In the genomic region with DNA sequence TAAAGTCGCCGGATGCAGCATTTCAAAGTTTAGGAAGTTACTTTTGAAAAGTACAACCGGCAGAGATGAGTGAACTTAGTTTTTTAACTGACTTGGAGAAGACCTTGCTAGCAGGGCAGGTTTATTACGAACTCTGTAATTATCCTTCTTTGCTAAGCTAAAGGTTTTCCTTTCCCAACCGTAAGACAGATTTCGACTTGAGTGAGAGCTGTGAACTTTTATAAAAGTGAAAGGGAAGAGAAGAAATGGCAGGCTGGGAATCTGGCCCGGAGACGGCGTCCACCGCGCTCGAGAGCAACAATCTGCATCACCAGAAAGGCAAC, we compare ENCODE assay signal across 8 cellular contexts. TPM values are rescaled to one million over a fixed set of nuclear protein-coding genes. Genes with fewer than 3 reads are reported as not detected.
DNase-seq lines count a peak whose midpoint lies in the region; ATAC-seq, FAIRE-seq and TF ChIP-seq lines count a peak whose summit lies in the region.

No MANE protein-coding gene starts in this region.

- RAD21 ChIA-PET in GM12878 (lab: Charles Lee; ENCODE audit: unreplicated experiment) = no interaction called here

- H3K9me3 ChIP-seq in GM12878 (replicated peaks; ENCODE audit: control insufficient read depth, insufficient read depth, low read length) = no peaks in the 10 kb centered on the region; the same call in 1 of the 3 replicates

- H3K56ac ChIP-seq in mesendoderm (ENCODE audit: low read length) = peak overlapping the region; percentile 94

- H3K79me1 ChIP-seq in mesendoderm (ENCODE audit: low read length) = no peaks in the 10 kb centered on the region

- H3K4me1 ChIP-seq in GM12878 (ENCODE audit: control insufficient read depth, insufficient read depth, low read length) (no peaks in the 10 kb centered on the region), mesendoderm (ENCODE audit: control insufficient read depth, low read depth, low read length) (peaks cover 5% of the 10 kb centered on the region)

- BruUV-seq in GM12878 (replicated peaks; lab: Mats Ljungman, UMichigan) = no TSS peak

- peak overlapping the region; percentile 56 for H2BK120ac ChIP-seq in mesendoderm (ENCODE audit: low read depth, low read length)

- H4K8ac ChIP-seq in mesendoderm (ENCODE audit: low read depth, low read length) = no peak overlapping the region

- no peak for TF ChIP-seq POLR2A in GM12878 (IDR thresholded peaks at IDR 0.05; ENCODE audit: low read depth, low read length)

- H3K18ac ChIP-seq in mesendoderm (ENCODE audit: low read length) = peak overlapping the region; percentile 91

- no peak for TF ChIP-seq RAD21 in GM12878 (IDR thresholded peaks at IDR 0.05; ENCODE audit: insufficient read depth, low read depth, low read length)

- H2AFZ ChIP-seq in GM12878 (ENCODE audit: control insufficient read depth, low read depth, low read length) = peak overlapping the region; percentile 76

- H3K9ac ChIP-seq in GM12878 (ENCODE audit: control insufficient read depth, insufficient read depth, low read length) = 0 out of 2 replicates have a peak overlapping the region, but pooled peaks have one; percentile 20
- H3K9ac ChIP-seq in mesendoderm (ENCODE audit: low read length) = peak overlapping the region; percentile 82

- H2BK15ac ChIP-seq in mesendoderm (replicated peaks; ENCODE audit: low read depth) = no peak overlapping the region

- H3K27me3 ChIP-seq in BJ (ENCODE audit: control insufficient read depth, insufficient read depth, low read length) (no peaks in the 10 kb centered on the region), GM12878 (replicated peaks in 1 of 2; ENCODE audit: control insufficient read depth in 2 of 2, insufficient read depth in 2 of 2, low read length in 1 of 2) (peaks cover 6 to 7% of the 10 kb centered on the region in 2 experiments), mesendoderm (ENCODE audit: insufficient read depth, low read length, poor library complexity) (no peaks in the 10 kb centered on the region)

- CTCF ChIA-PET in BJ (lab: Yijun Ruan, JAX) = interaction anchor here (0.6 to 1.2 kb wide), 2 partner anchors 68 to 223 kb away, joined by 3 read pairs; no protein-coding TSS in a partner anchor
- CTCF ChIA-PET in GM12878 (lab: Yijun Ruan, JAX) = no interaction called here

- POLR2A ChIA-PET in BJ (lab: Charles Lee) (no interaction called here), GM12878 (lab: Charles Lee) (no interaction called here)

- H3K4me3 ChIP-seq in BJ (ENCODE audit: low read depth, low read length) (peak overlapping the region; percentile 52), GM12878 (peak overlapping the region; percentile 51; the same call in 1 of the 2 replicates), mesendoderm (ENCODE audit: low read length) (peak overlapping the region; percentile 69)

- H2AK5ac ChIP-seq in mesendoderm (ENCODE audit: low read length) = no peak overlapping the region

- peak overlapping the region; percentile 95 for H3K4ac ChIP-seq in mesendoderm (ENCODE audit: low read depth, low read length)

- no peak overlapping the region for H3K23ac ChIP-seq in mesendoderm (ENCODE audit: low read length)

- in situ Hi-C loops in GM12878 (cut with MboI) = no loop called here
- in situ Hi-C loops in KBM-7 (cut with MboI; ENCODE audit: low pct_unique_long_range_greater_than_20kb, low sequenced_read_pairs) = no loop called here

- H3K79me2 ChIP-seq in GM12878 (ENCODE audit: control insufficient read depth, insufficient read depth, low read length) (no peaks in the 10 kb centered on the region), mesendoderm (ENCODE audit: control insufficient read depth, insufficient read depth, low read length) (peaks cover 24% of the 10 kb centered on the region)

- FAIRE-seq in GM12878 (lab: Jason Lieb, UNC) = peak; percentile 49
- FAIRE-seq in D721Med (lab: Jason Lieb, UNC) = no peak

- intact Hi-C loops in GM12878 (cut with micrococcal nuclease; ENCODE audit: unreplicated experiment) = no loop called here

- H3K4me2 ChIP-seq in GM12878 (ENCODE audit: control insufficient read depth, insufficient read depth) (peak overlapping the region; percentile 81), mesendoderm (ENCODE audit: low read length) (peak overlapping the region; percentile 73)

- ATAC-seq in HG02852 (IDR thresholded peaks at IDR 0.05; ENCODE audit: unreplicated experiment) = peak; percentile 27
- ATAC-seq in GM12878 = no peak
- ATAC-seq in GM19328 (IDR thresholded peaks at IDR 0.05; ENCODE audit: unreplicated experiment) = no peak

- DNase-seq in BJ (ENCODE audit: low read depth) (no peak), GM12878 (ENCODE audit: low read depth, low spot score) (no peak), mesendoderm (no peak), D721Med (ENCODE audit: insufficient read length, low spot score) (no peak), kidney tubule cell (ENCODE audit: low spot score) (no peak), KBM-7 (no peak)

- H2BK5ac ChIP-seq in mesendoderm (ENCODE audit: low read length) = no peak overlapping the region

- SMC1A ChIA-PET in GM12878 (lab: Charles Lee; ENCODE audit: uncharacterized antibody, unreplicated experiment) = no interaction called here

- TF ChIP-seq EP300 in GM12878 (IDR thresholded peaks at IDR 0.05; ENCODE audit: borderline replicate concordance in 1 of 2, control insufficient read depth in 1 of 2, low read depth in 2 of 2, low read length in 2 of 2) = no peak

- 38% methylated on average over 12 of the region's 12 CpGs for WGBS in GM12878 (ENCODE audit: insufficient coverage, insufficient replicate concordance, low lambda C conversion rate, missing lambda C conversion rate)
- WGBS in mesendoderm (ENCODE audit: extremely low coverage, insufficient coverage, low lambda C conversion rate) = no CpG with 5 or more reads among the region's 12 CpGs

- no peak overlapping the region for H4K5ac ChIP-seq in mesendoderm (ENCODE audit: low read length)

- no peaks in the 10 kb centered on the region for H4K20me1 ChIP-seq in GM12878 (ENCODE audit: control insufficient read depth, insufficient read depth)

- no peaks in the 10 kb centered on the region for H3K36me3 ChIP-seq in BJ (ENCODE audit: control insufficient read depth, insufficient read depth, low read length)
- no peaks in the 10 kb centered on the region for H3K36me3 ChIP-seq in GM12878 (ENCODE audit: control insufficient read depth in 2 of 2, insufficient read depth in 2 of 2, low read length in 1 of 2)
- no peaks in the 10 kb centered on the region for H3K36me3 ChIP-seq in mesendoderm (ENCODE audit: control insufficient read depth, insufficient read depth, low read length)

- H3K27ac ChIP-seq in GM12878 (ENCODE audit: control insufficient read depth, insufficient read depth) (no peak overlapping the region), mesendoderm (ENCODE audit: low read depth, low read length) (peak overlapping the region; percentile 59)

- TF ChIP-seq CTCF in BJ (IDR thresholded peaks at IDR 0.05; ENCODE audit: insufficient read depth, low read depth, low read length) (no peak), GM12878 (IDR thresholded peaks at IDR 0.05 in 2 of 3, conservative IDR thresholded peaks at IDR 0.05 in 1 of 3; ENCODE audit: control insufficient read depth in 2 of 3, extremely low read depth in 1 of 3, insufficient read depth in 1 of 3, low read depth in 3 of 3, low read length in 3 of 3) (no peak), D721Med (IDR thresholded peaks at IDR 0.05; ENCODE audit: insufficient read depth, missing control alignments) (no peak)

TF ChIP-seq in GM12878, 131 proteins besides CTCF, POLR2A, EP300 and RAD21:
- TF ChIP-seq ZNF207 (IDR thresholded peaks at IDR 0.05; ENCODE audit: borderline replicate concordance) = no peak
TF ChIP-seq in GM12878: peak in this region for 0.

RNA-seq across cellular contexts. Expression of a gene that starts 0.7 kb away (rescaled TPM):
- polyA plus RNA-seq in BJ (2011; rRNA removed) (79.2 and 110 TPM in 2 replicates), GM12878 (2011; rRNA removed) (0.05 and 0.22 TPM in 2 replicates), GM12878 (2014; fragmentation: Illumina TruSeq; extraction: Trizol) (0.01 TPM in 1 of 2 replicates, not detected in the other), GM12878 (2014; fragmentation: Nextera tagmentation; extraction: Ambion mirVana) (not detected), GM12878 (2014; rRNA removed) (not detected in 2 replicates), GM12878 (2016; fragmentation: Nextera tagmentation; extraction: Ambion mirVana) (under 1 TPM in 1 of 2 experiments, not detected in 1; 0.03 TPM)
- 112 and 136 TPM in 2 replicates for polyA minus RNA-seq in BJ (2011; rRNA and poly(A)+ RNA removed)
- total RNA-seq in GM12878 (2013; cell fraction: nucleolus; rRNA removed) = not detected in 2 replicates
- total RNA-seq in GM12878 (2014; rRNA removed) (not detected in 2 replicates), GM12878 (2014; rRNA removed; fragmentation: Illumina TruSeq; extraction: Trizol) (not detected in 2 replicates), GM12878 (2021) (0.21 and 0.59 TPM in 2 replicates)
- polyA plus RNA-seq in GM12878 (2011; ENCODE audit: low read depth) = not detected
- 0.03 and 0.10 TPM in 2 replicates for polyA plus RNA-seq in GM12878 (2011; cell fraction: cytosol; rRNA removed)
- polyA plus RNA-seq in GM12878 (2011; cell fraction: nucleus; rRNA removed) = 0.15 and 0.19 TPM in 2 replicates
- polyA plus RNA-seq in GM12878 (2012) = 0.01 and 0.14 TPM in 2 replicates
- polyA minus RNA-seq in GM12878 (2011; rRNA and poly(A)+ RNA removed) = 0.15 and 0.22 TPM in 2 replicates
- 0.53 and 0.73 TPM in 2 replicates for polyA minus RNA-seq in GM12878 (2011; cell fraction: cytosol; rRNA and poly(A)+ RNA removed)
- polyA minus RNA-seq in GM12878 (2011; cell fraction: nucleus; rRNA and poly(A)+ RNA removed) = 0.12 and 0.19 TPM in 2 replicates
- 57.5 TPM for polyA plus RNA-seq in mesendoderm (2013, experiment 1 of 2)
- 58.2 TPM for polyA plus RNA-seq in mesendoderm (2013, experiment 2 of 2)

Comparison
In these comparisons a context has a peak if more than half of its experiments do, and no peak if none do; other contexts are left out.
1. RNA of a gene that starts 0.7 kb away (polyA plus RNA-seq): 79.2 to 110 TPM in BJ; 0.01 to 0.22 TPM in GM12878; every median in the first group is over 10 times any median in the second.
2. Peak in every context shown above with its lines, with median percentiles within 50 percentile points of each other: H3K4me3 ChIP-seq.